ENCODE assay signal across 24 cellular contexts in the genomic region with DNA sequence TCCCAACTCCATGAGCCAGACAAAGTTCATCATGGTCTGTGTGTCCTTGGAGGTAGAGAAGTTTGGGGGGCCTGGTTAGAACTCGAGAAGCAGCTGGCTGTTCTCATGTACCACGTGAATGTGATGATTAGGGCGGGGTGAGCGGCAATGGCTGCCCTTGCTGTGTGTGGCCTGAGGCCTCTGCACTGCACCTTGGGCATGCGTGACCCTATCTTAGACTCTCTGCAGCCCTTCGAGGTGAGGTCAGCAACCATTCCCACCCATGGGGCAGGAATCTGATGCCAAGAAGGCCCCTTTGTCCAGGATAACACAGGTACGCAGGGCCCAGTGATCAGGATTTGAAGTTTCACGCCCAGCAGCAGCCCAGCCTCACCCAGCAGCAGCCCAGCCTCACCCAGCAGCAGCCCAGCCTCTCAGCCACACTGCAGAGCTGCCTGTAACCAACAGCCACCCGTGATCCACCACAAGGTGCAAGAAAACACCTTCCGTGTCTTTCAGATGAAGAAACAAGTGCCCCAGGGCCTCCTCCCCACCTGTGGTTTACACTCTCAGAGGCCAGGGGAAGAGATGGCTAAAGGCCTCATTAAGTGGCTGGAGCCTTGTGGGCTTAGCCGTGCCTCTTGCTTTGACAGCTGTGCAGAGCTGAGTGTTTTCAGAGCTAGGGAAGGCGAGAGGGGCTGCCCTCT.
"Had no signal": no experiment of that assay in that cellular context is flagged by ENCODE, and none has a peak within 500 bp of the region (broad histone marks: within the 10 kb centered on the region; RNA-seq: fewer than 3 reads in every experiment).

No MANE protein-coding gene starts in this region.

- H3K9me3 ChIP-seq: SJCRH30, SK-N-SH had no signal

- H3K9ac ChIP-seq: KMS-11, SK-N-SH had no signal

- H3K4me1 ChIP-seq: SJCRH30 had no signal

- H3K4me2 ChIP-seq: KMS-11, PC-9, SK-N-SH had no signal

- ATAC-seq: activated CD4-positive, alpha-beta T cell treated with anti-CD3 and anti-CD28 coated beads for 36 hours; activated T-cell treated with anti-CD3 and anti-CD28 coated beads, Interleukin-2, amount 50 U/mL, for 72 hours had no signal

- H2AFZ ChIP-seq: PC-9 had no signal

- DNase-seq: activated CD4-positive, alpha-beta memory T cell treated with anti-CD3 and anti-CD28 coated beads, Interleukin-2, amount 10 ng/mL, durations not matched to agents 7 days and 5 days; activated CD4-positive, alpha-beta T cell treated with anti-CD3 and anti-CD28 coated beads for 36 hours; activated CD4-positive, alpha-beta T cell treated with anti-CD3 and anti-CD28 coated beads, Interleukin-2, amount 50 U/mL, for 1 hour; activated gamma-delta T cell treated with Interleukin-2 at 50 U/mL for 16 hours; activated naive CD4-positive, alpha-beta T cell treated with anti-CD3 and anti-CD28 coated beads, Interleukin-2, amount 10 ng/mL, durations not matched to agents 7 days and 5 days; activated naive CD8-positive, alpha-beta T cell treated with anti-CD3 and anti-CD28 coated beads for 36 hours; activated T-cell treated with anti-CD3 and anti-CD28 coated beads, Interleukin-2, amount 50 U/mL, for 72 hours; brain microvascular endothelial cell; cerebellar nuclear complex; NCI-H1417 treated with DMSO at 0.1 percent for 48 hours; NCI-H1694; NCI-H2029; NCI-H2107; NCI-H2171 treated with DMSO at 0.1 percent for 48 hours; NCI-H226; NCI-H526; NCI-H774; SK-N-SH; T-helper 1 cell; WERI-Rb-1 had no signal

- H3K27ac ChIP-seq: brain microvascular endothelial cell, cardiac muscle cell, KMS-11, PC-9, SJCRH30, WERI-Rb-1 had no signal

- H3K4me3 ChIP-seq: cardiac muscle cell, PC-9, SJCRH30 had no signal

- H3K36me3 ChIP-seq: brain microvascular endothelial cell, cardiac muscle cell, SJCRH30, WERI-Rb-1 had no signal

- H3K27me3 ChIP-seq: brain microvascular endothelial cell, cardiac muscle cell had no signal
